27 cellular contexts compared by ENCODE assay signal in the genomic region with DNA sequence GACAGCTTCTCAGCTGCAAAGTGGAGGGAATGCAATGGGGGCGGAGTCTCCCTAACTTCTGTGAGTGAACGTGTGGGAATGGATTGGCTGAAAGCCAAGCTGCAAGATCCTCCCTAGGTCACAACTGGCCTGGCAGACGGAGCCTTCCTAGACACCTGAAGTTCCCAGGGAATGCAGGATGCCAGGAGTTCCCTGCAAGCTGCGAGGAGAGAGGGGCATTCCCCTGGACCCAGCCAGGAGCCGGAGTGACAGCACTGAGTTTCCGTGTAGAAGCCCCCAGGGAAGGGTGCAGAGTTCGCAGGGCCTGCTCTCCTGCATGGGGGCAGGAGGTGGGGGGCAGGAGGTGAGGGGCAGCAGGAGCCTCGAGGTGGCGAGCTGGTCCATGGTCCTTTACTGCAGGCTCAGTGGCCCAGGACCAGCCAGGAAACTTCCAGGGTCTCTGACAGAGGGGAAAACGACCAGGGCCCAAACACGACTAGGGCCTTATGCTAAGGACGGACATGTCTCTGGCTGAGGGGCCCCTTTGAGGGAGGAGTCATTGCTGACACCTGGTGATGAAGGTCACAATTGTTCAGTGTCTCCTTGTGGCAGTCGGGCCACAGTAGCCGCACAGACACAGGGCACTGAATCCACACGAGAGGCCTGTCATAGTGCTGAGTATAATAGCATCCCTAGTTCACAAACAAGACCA.
DNase-seq lines count a peak whose midpoint lies in the region; ATAC-seq and TF ChIP-seq lines count a peak whose summit lies in the region.
"Had no signal": no experiment of that assay in that cellular context is flagged by ENCODE, and none has a peak within 500 bp of the region (broad histone marks: within the 10 kb centered on the region; RNA-seq: fewer than 3 reads in every experiment).

No MANE protein-coding gene starts in this region.

- H3F3A ChIP-seq in GM23338 (replicated peaks; ENCODE audit: low read depth), result no peaks in the 10 kb centered on the region

- H3K27me3 ChIP-seq in GM23338 (ENCODE audit: insufficient read depth) (no peaks in the 10 kb centered on the region), IMR-90 (ENCODE audit: control insufficient read depth, insufficient read depth, low read length) (peaks cover 3% of the 10 kb centered on the region), hepatocyte (no peaks in the 10 kb centered on the region)
- H3K27me3 ChIP-seq: BLaER1 treated with 17β-estradiol and CSF1 and Interleukin-3, amounts not matched to agents 10 nM and 100 nM; colonic mucosa; foreskin keratinocyte had no signal

- H3K79me2 ChIP-seq in GM23338 (replicated peaks; ENCODE audit: insufficient read depth) (no peaks in the 10 kb centered on the region), hepatocyte (no peaks in the 10 kb centered on the region)

- no peak overlapping the region for H4K8ac ChIP-seq in IMR-90 (ENCODE audit: low read depth in 2 of 2, low read length in 2 of 2)

- 70% methylated on average over 2 of the region's 15 CpGs; no CpG with 5 or more reads in 1 of the 2 experiments for WGBS in IMR-90 (ENCODE audit: extremely low coverage in 2 of 2, insufficient read length in 1 of 2), 2 experiments
- WGBS in hepatocyte (ENCODE audit: low lambda C conversion rate, missing lambda C conversion rate), result 76% methylated on average over 13 of the region's 15 CpGs

- H3K4me1 Mint-ChIP-seq in GM23338 (peaks cover 7% of the 10 kb centered on the region; the same call in 2 of the 3 replicates), mesothelial cell of epicardium (peaks cover 33% of the 10 kb centered on the region)
- H3K4me1 Mint-ChIP-seq in stimulated activated naive CD8-positive, alpha-beta T cell treated with anti-CD3 and anti-CD28 coated beads, Interleukin-15, amount 100 ng/mL, for 72 hours, result no peaks in the 10 kb centered on the region
- H3K4me1 Mint-ChIP-seq: activated CD4-positive, alpha-beta T cell treated with anti-CD3 and anti-CD28 coated beads, Interleukin-2, amount 10 ng/mL, durations not matched to agents 7 days and 5 days had no signal

- no peak overlapping the region for H3K14ac ChIP-seq in IMR-90 (replicated peaks; ENCODE audit: low read depth, low read length)

- dilution Hi-C loops in IMR-90 (cut with HindIII; ENCODE audit: low sequenced_read_pairs, unreplicated experiment), result no loop called here

- H3K9me3 ChIP-seq in IMR-90 (ENCODE audit: control insufficient read depth, insufficient read depth, low read length) (peaks cover 4% of the 10 kb centered on the region; the same call in 1 of the 2 replicates), hepatocyte (ENCODE audit: low read depth) (no peaks in the 10 kb centered on the region)
- H3K9me3 ChIP-seq: colonic mucosa, SK-N-SH had no signal

- H4K20me1 ChIP-seq in GM23338 (replicated peaks; ENCODE audit: insufficient read depth), result 0 out of 2 replicates have a peak, but pooled peaks cover 2% of the 10 kb centered on the region
- no peaks in the 10 kb centered on the region for H4K20me1 ChIP-seq in IMR-90 (ENCODE audit: insufficient read depth, low read length)
- no peaks in the 10 kb centered on the region for H4K20me1 ChIP-seq in hepatocyte (ENCODE audit: insufficient read depth, poor library complexity, severe bottlenecking)
- H4K20me1 ChIP-seq: BLaER1 treated with 17β-estradiol and CSF1 and Interleukin-3, amounts not matched to agents 10 nM and 100 nM had no signal

- ATAC-seq in GM23338 (peak; percentile 89), IMR-90 (ENCODE audit: low read depth) (no peak), HG03108 (IDR thresholded peaks at IDR 0.05; ENCODE audit: unreplicated experiment) (no peak), GM21526 (IDR thresholded peaks at IDR 0.05; ENCODE audit: low FRiP score, unreplicated experiment) (no peak)
- ATAC-seq in stimulated activated naive CD8-positive, alpha-beta T cell treated with anti-CD3 and anti-CD28 coated beads, Interleukin-15, amount 100 ng/mL, for 72 hours, result no peak
- ATAC-seq: activated T-cell treated with anti-CD3 and anti-CD28 coated beads, Interleukin-2, amount 50 U/mL, for 72 hours; foreskin keratinocyte; HCT116 had no signal

- in situ Hi-C loops in IMR-90 (cut with MboI; ENCODE audit: low sequenced_read_pairs), result no loop called here

- TF ChIP-seq POLR2A in IMR-90 (IDR thresholded peaks at IDR 0.05; ENCODE audit: low read depth, low read length), result no peak

- no peaks in the 10 kb centered on the region for H3K36me3 ChIP-seq in GM23338 (ENCODE audit: insufficient read depth)
- no peaks in the 10 kb centered on the region for H3K36me3 ChIP-seq in IMR-90 (ENCODE audit: control insufficient read depth, insufficient read depth, low read length)
- H3K36me3 ChIP-seq in hepatocyte (replicated peaks; ENCODE audit: insufficient read depth, low read depth), result no peaks in the 10 kb centered on the region
- H3K36me3 ChIP-seq: BLaER1 treated with 17β-estradiol and CSF1 and Interleukin-3, amounts not matched to agents 10 nM and 100 nM; colonic mucosa; thoracic aorta; WERI-Rb-1 had no signal

- H3K27ac ChIP-seq in GM23338 (ENCODE audit: low read depth), result no peak overlapping the region
- H3K27ac ChIP-seq in IMR-90 (ENCODE audit: insufficient read depth, low read length), result no peak overlapping the region
- H3K27ac ChIP-seq in hepatocyte, result no peak overlapping the region
- H3K27ac ChIP-seq: BLaER1 treated with 17β-estradiol and CSF1 and Interleukin-3, amounts not matched to agents 10 nM and 100 nM; colonic mucosa; foreskin keratinocyte; HL-60; RWPE1; thoracic aorta; WERI-Rb-1 had no signal

- no peak overlapping the region for H2BK5ac ChIP-seq in IMR-90 (ENCODE audit: low read depth, low read length, poor library complexity, severe bottlenecking)

- H3K4me2 ChIP-seq in GM23338 (no peak overlapping the region), IMR-90 (ENCODE audit: low read depth, low read length) (no peak overlapping the region), hepatocyte (no peak overlapping the region)
- H3K4me2 ChIP-seq: BLaER1 treated with 17β-estradiol and CSF1 and Interleukin-3, amounts not matched to agents 10 nM and 100 nM; SK-N-SH had no signal

- H3K4ac ChIP-seq in IMR-90 (ENCODE audit: low read depth, low read length), result peak overlapping the region; percentile 81

- H3K9me2 ChIP-seq in GM23338 (ENCODE audit: insufficient read depth) (no peaks in the 10 kb centered on the region), hepatocyte (replicated peaks; ENCODE audit: insufficient read depth) (no peaks in the 10 kb centered on the region)
- H3K9me2 ChIP-seq: SK-N-SH had no signal

- POLR2A ChIA-PET in IMR-90 (lab: Charles Lee; ENCODE audit: unreplicated experiment), result no interaction called here

- H3K18ac ChIP-seq in IMR-90 (ENCODE audit: low read depth, low read length), result peak overlapping the region; percentile 21; the same call in 1 of the 2 replicates

- no peak for TF ChIP-seq RAD21 in IMR-90 (IDR thresholded peaks at IDR 0.05; ENCODE audit: low read length)

- H2BK20ac ChIP-seq in IMR-90 (ENCODE audit: low read depth, low read length), result 0 out of 2 replicates have a peak overlapping the region, but pooled peaks have one; percentile 77

- H4K91ac ChIP-seq in IMR-90 (ENCODE audit: insufficient read depth, low read depth, low read length), result peak overlapping the region; percentile 30; the same call in 1 of the 2 replicates

- H2AFZ ChIP-seq in GM23338, result no peak overlapping the region
- H2AFZ ChIP-seq in IMR-90 (replicated peaks; ENCODE audit: low read length, poor library complexity), result no peak overlapping the region
- H2AFZ ChIP-seq in hepatocyte, result no peak overlapping the region

- H3K4me1 ChIP-seq in GM23338 (ENCODE audit: insufficient read depth) (no peaks in the 10 kb centered on the region), IMR-90 (ENCODE audit: control insufficient read depth, insufficient read depth, low read length) (peaks cover 15% of the 10 kb centered on the region), hepatocyte (ENCODE audit: insufficient read depth) (peaks cover 29% of the 10 kb centered on the region)
- H3K4me1 ChIP-seq: BLaER1 treated with 17β-estradiol and CSF1 and Interleukin-3, amounts not matched to agents 10 nM and 100 nM; colonic mucosa; foreskin keratinocyte had no signal

- H3K56ac ChIP-seq in IMR-90 (ENCODE audit: extremely low read depth, insufficient read depth, low read length), result no peak overlapping the region

- H3K4me3 Mint-ChIP-seq in GM23338, result no peak overlapping the region
- no peak overlapping the region for H3K4me3 Mint-ChIP-seq in mesothelial cell of epicardium
- H3K4me3 Mint-ChIP-seq in stimulated activated naive CD8-positive, alpha-beta T cell treated with anti-CD3 and anti-CD28 coated beads, Interleukin-15, amount 100 ng/mL, for 72 hours, result no peak overlapping the region
- H3K4me3 Mint-ChIP-seq: activated CD4-positive, alpha-beta T cell treated with anti-CD3 and anti-CD28 coated beads, Interleukin-2, amount 10 ng/mL, durations not matched to agents 7 days and 5 days; activated T-cell treated with anti-CD3 and anti-CD28 coated beads, Interleukin-2, amount 50 U/mL, for 72 hours had no signal

- TF ChIP-seq CTCF in GM23338 (conservative IDR thresholded peaks at IDR 0.05; ENCODE audit: low read depth in 2 of 2) (no peak), IMR-90 (conservative IDR thresholded peaks at IDR 0.05; ENCODE audit: low read depth, low read length) (no peak), hepatocyte (IDR thresholded peaks at IDR 0.05; ENCODE audit: poor library complexity) (no peak), mesothelial cell of epicardium (IDR thresholded peaks at IDR 0.05; ENCODE audit: unreplicated experiment) (no peak)

- intact Hi-C loops in IMR-90 (cut with micrococcal nuclease), result no loop called here

- H2AK5ac ChIP-seq in IMR-90 (ENCODE audit: low read depth, low read length), result peak overlapping the region; percentile 73

- CTCF ChIA-PET in IMR-90 (lab: Yijun Ruan, JAX), result no interaction called here

- no peak overlapping the region for H2AK9ac ChIP-seq in IMR-90 (replicated peaks; ENCODE audit: low read depth, low read length, poor library complexity)

- H2BK15ac ChIP-seq in IMR-90 (ENCODE audit: low read depth, low read length), result peak overlapping the region; percentile 63; the same call in 1 of the 3 replicates

- BruUV-seq in IMR-90 (replicated peaks; lab: Mats Ljungman, UMichigan), result no TSS peak

- no peak overlapping the region for H4K5ac ChIP-seq in IMR-90 (ENCODE audit: low read depth, low read length)

- peaks cover 9% of the 10 kb centered on the region for H3K27me3 Mint-ChIP-seq in GM23338 (ENCODE audit: insufficient read depth, low read depth, poor library complexity)
- no peaks in the 10 kb centered on the region for H3K27me3 Mint-ChIP-seq in mesothelial cell of epicardium (ENCODE audit: low read depth)
- H3K27me3 Mint-ChIP-seq in stimulated activated naive CD8-positive, alpha-beta T cell treated with anti-CD3 and anti-CD28 coated beads, Interleukin-15, amount 100 ng/mL, for 72 hours, result no peaks in the 10 kb centered on the region
- H3K27me3 Mint-ChIP-seq: activated CD4-positive, alpha-beta T cell treated with anti-CD3 and anti-CD28 coated beads, Interleukin-2, amount 10 ng/mL, durations not matched to agents 7 days and 5 days had no signal

- H3K4me3 ChIP-seq in GM23338 (no peak overlapping the region), IMR-90 (ENCODE audit: insufficient read depth, low read depth, low read length) (no peak overlapping the region), hepatocyte (no peak overlapping the region)
- H3K4me3 ChIP-seq: BLaER1 treated with 17β-estradiol and CSF1 and Interleukin-3, amounts not matched to agents 10 nM and 100 nM; colonic mucosa; thoracic aorta had no signal

- H3K9me1 ChIP-seq in IMR-90 (ENCODE audit: insufficient read depth, low read length), result 0 out of 2 replicates have a peak, but pooled peaks cover 11% of the 10 kb centered on the region

- peak; percentile 59 for DNase-seq in GM23338 (ENCODE audit: low spot score)
- DNase-seq in IMR-90, result no peak
- peak; percentile 44 for DNase-seq in hepatocyte (ENCODE audit: low spot score)
- DNase-seq in mesothelial cell of epicardium (ENCODE audit: low spot score in 2 of 2, unreplicated experiment in 2 of 2), result no peak
- no peak for DNase-seq in stimulated activated naive CD4-positive, alpha-beta T cell (lab: John Stamatoyannopoulos, UW)
- DNase-seq in stimulated activated naive CD8-positive, alpha-beta T cell treated with anti-CD3 and anti-CD28 coated beads, Interleukin-15, amount 100 ng/mL, for 72 hours, result no peak
- DNase-seq: activated CD4-positive, alpha-beta T cell treated with anti-CD3 and anti-CD28 coated beads, Interleukin-2, amount 10 ng/mL, durations not matched to agents 7 days and 5 days; activated naive CD4-positive, alpha-beta T cell treated with Interleukin-2 at 50 U/mL for 16 hours; activated T-cell treated with anti-CD3 and anti-CD28 coated beads, Interleukin-2, amount 50 U/mL, for 72 hours; amygdala; colonic mucosa; COR-L47; effector memory CD4-positive, alpha-beta T cell; foreskin keratinocyte; NCI-H1092 treated with DMSO at 0.1 percent for 48 hours; NCI-H2081 treated with DMSO at 0.1 percent for 48 hours; SK-N-SH; stimulated activated CD4-positive, alpha-beta T cell treated with anti-CD3 and anti-CD28 coated beads, Interleukin-4, amount 100 ng/mL, for 24 hours; stimulated activated naive CD4-positive, alpha-beta T cell treated with Interleukin-2 at 50 U/mL for 16 hours; WERI-Rb-1 had no signal

- no peak overlapping the region for H3K27ac Mint-ChIP-seq in GM23338
- H3K27ac Mint-ChIP-seq in mesothelial cell of epicardium, result peak overlapping the region; percentile 35
- H3K27ac Mint-ChIP-seq in stimulated activated naive CD8-positive, alpha-beta T cell treated with anti-CD3 and anti-CD28 coated beads, Interleukin-15, amount 100 ng/mL, for 72 hours, result no peak overlapping the region
- H3K27ac Mint-ChIP-seq: activated CD4-positive, alpha-beta T cell treated with anti-CD3 and anti-CD28 coated beads, Interleukin-2, amount 10 ng/mL, durations not matched to agents 7 days and 5 days; activated T-cell treated with anti-CD3 and anti-CD28 coated beads, Interleukin-2, amount 50 U/mL, for 72 hours had no signal

- H3K9me3 Mint-ChIP-seq in GM23338, result peaks cover 5% of the 10 kb centered on the region; the same call in 2 of the 3 replicates
- peaks cover 4% of the 10 kb centered on the region for H3K9me3 Mint-ChIP-seq in mesothelial cell of epicardium
- H3K9me3 Mint-ChIP-seq in stimulated activated naive CD8-positive, alpha-beta T cell treated with anti-CD3 and anti-CD28 coated beads, Interleukin-15, amount 100 ng/mL, for 72 hours, result peaks cover 0 to 5% of the 10 kb centered on the region in 2 donors
- H3K9me3 Mint-ChIP-seq: activated CD4-positive, alpha-beta T cell treated with anti-CD3 and anti-CD28 coated beads, Interleukin-2, amount 10 ng/mL, durations not matched to agents 7 days and 5 days; activated T-cell treated with anti-CD3 and anti-CD28 coated beads, Interleukin-2, amount 50 U/mL, for 72 hours had no signal

- H3K9ac ChIP-seq in IMR-90 (ENCODE audit: low read depth, low read length), result no peak overlapping the region
- H3K9ac ChIP-seq: BLaER1 treated with 17β-estradiol and CSF1 and Interleukin-3, amounts not matched to agents 10 nM and 100 nM; SK-N-SH had no signal

- H3K79me1 ChIP-seq in IMR-90 (ENCODE audit: low read depth in 1 of 2, low read length in 2 of 2), result no peaks in the 10 kb centered on the region

- no peak overlapping the region for H3K23ac ChIP-seq in IMR-90 (ENCODE audit: low read depth, low read length)

- H2BK120ac ChIP-seq in IMR-90 (ENCODE audit: low read depth, low read length), result peak overlapping the region; percentile 76; the same call in 1 of the 2 replicates

- H3K36me3 Mint-ChIP-seq in GM23338 (ENCODE audit: low read depth) (peaks cover 4% of the 10 kb centered on the region; the same call in 2 of the 3 replicates), mesothelial cell of epicardium (peaks cover 2% of the 10 kb centered on the region)

Comparison
In these comparisons a context has a peak if more than half of its experiments do, and no peak if none do; other contexts are left out.
1. DNase-seq: peak in GM23338 (single experiment) and hepatocyte (single experiment); none in IMR-90 (single experiment), mesothelial cell of epicardium (0 of 2), stimulated activated naive CD4-positive, alpha-beta T cell (0 of 6) and stimulated activated naive CD8-positive, alpha-beta T cell treated with anti-CD3 and anti-CD28 coated beads, Interleukin-15, amount 100 ng/mL, for 72 hours (0 of 2).